ENCODE assay signal across 19 cellular contexts in genomic region chr16:86640265-86640843, GRCh38.
DNase-seq lines count a peak whose midpoint lies in the region; ATAC-seq and TF ChIP-seq lines count a peak whose summit lies in the region.
"Had no signal": no experiment of that assay in that cellular context is flagged by ENCODE, and none has a peak within 500 bp of the region (broad histone marks: within the 10 kb centered on the region; RNA-seq: fewer than 3 reads in every experiment).

No MANE protein-coding gene starts in this region.

- no peaks in the 10 kb centered on the region for H3K9me3 ChIP-seq in right cardiac atrium (ENCODE audit: control insufficient read depth, low read length)
- H3K9me3 ChIP-seq in RWPE2 (ENCODE audit: severe bottlenecking): no peaks in the 10 kb centered on the region
- H3K9me3 ChIP-seq in skeletal muscle tissue (ENCODE audit: control insufficient read depth in 3 of 3, low read length in 3 of 3): no peaks in the 10 kb centered on the region
- no peaks in the 10 kb centered on the region for H3K9me3 ChIP-seq in effector memory CD4-positive, alpha-beta T cell (ENCODE audit: control insufficient read depth, low read length)

- no peak for TF ChIP-seq CTCF in RWPE2 (IDR thresholded peaks at IDR 0.05; ENCODE audit: poor library complexity, severe bottlenecking)
- no peak for TF ChIP-seq CTCF in GM13976 (IDR thresholded peaks at IDR 0.05; ENCODE audit: borderline replicate concordance, control extremely low read depth, extremely low read depth, insufficient read depth, missing control alignments)

- intact Hi-C loops in Right ventricle myocardium superior (cut with DNase I): no loop called here
- intact Hi-C loops in right cardiac atrium (cut with DNase I): no loop called here
- intact Hi-C loops in left ventricle myocardium superior (cut with micrococcal nuclease): no loop called here

- DNase-seq in Right ventricle myocardium superior: no peak
- no peak for DNase-seq in right cardiac atrium
- DNase-seq in RWPE2 (ENCODE audit: low spot score): peak; percentile 30
- DNase-seq in left ventricle myocardium superior: no peak
- no peak for DNase-seq in NCI-H774 (lab: John Stamatoyannopoulos, UW)
- DNase-seq in GM13976 (ENCODE audit: low spot score): no peak
- no peak for DNase-seq in effector memory CD4-positive, alpha-beta T cell
- DNase-seq: 8988T; C1 segment of cervical spinal cord; CD4-positive, CD25-positive, alpha-beta regulatory T cell; CD8-positive, alpha-beta memory T cell; COR-L47; DMS 273 treated with DMSO at 0.1 percent for 48 hours; DMS53; DND-41; EL; H9; IMR-90 had no signal

- in situ Hi-C loops in GM13976 (cut with MboI; ENCODE audit: low sequenced_read_pairs, unreplicated experiment): no loop called here

- H3K9ac ChIP-seq in skeletal muscle tissue (ENCODE audit: low read depth in 1 of 3, low read length in 3 of 3): no peak overlapping the region

- H3K36me3 ChIP-seq in RWPE2 (ENCODE audit: low read depth) (no peaks in the 10 kb centered on the region), skeletal muscle tissue (ENCODE audit: control insufficient read depth in 3 of 3, insufficient read depth in 3 of 3, low read length in 3 of 3) (no peaks in the 10 kb centered on the region)
- no peaks in the 10 kb centered on the region for H3K36me3 ChIP-seq in effector memory CD4-positive, alpha-beta T cell (ENCODE audit: control insufficient read depth, insufficient read depth, low read length)

- WGBS in right cardiac atrium: 73% methylated on average over 13 of the region's 13 CpGs

- H3K27ac ChIP-seq in right cardiac atrium (ENCODE audit: low read length) (no peak overlapping the region), RWPE2 (ENCODE audit: poor library complexity, severe bottlenecking) (no peak overlapping the region), skeletal muscle tissue (ENCODE audit: low read depth, low read length) (peak overlapping the region; percentile 45)
- H3K27ac ChIP-seq in effector memory CD4-positive, alpha-beta T cell (ENCODE audit: insufficient read depth, low read length, poor library complexity, severe bottlenecking): no peak overlapping the region

- H3K4me1 ChIP-seq in right cardiac atrium (ENCODE audit: control insufficient read depth, insufficient read depth, low read length): no peaks in the 10 kb centered on the region
- H3K4me1 ChIP-seq in RWPE2 (ENCODE audit: insufficient read depth, poor library complexity, severe bottlenecking): no peaks in the 10 kb centered on the region
- no peaks in the 10 kb centered on the region for H3K4me1 ChIP-seq in skeletal muscle tissue (ENCODE audit: control insufficient read depth in 3 of 3, insufficient read depth in 3 of 3, low read length in 3 of 3)
- no peaks in the 10 kb centered on the region for H3K4me1 ChIP-seq in effector memory CD4-positive, alpha-beta T cell (ENCODE audit: control insufficient read depth, insufficient read depth, low read length, poor library complexity, severe bottlenecking)

- ATAC-seq in Right ventricle myocardium superior (ENCODE audit: poor library complexity) (peak; percentile 31), right cardiac atrium (no peak), RWPE2 (ENCODE audit: low read depth) (no peak), left ventricle myocardium superior (peak; percentile 70)

- H3K27me3 ChIP-seq in right cardiac atrium (ENCODE audit: control insufficient read depth, insufficient read depth) (no peaks in the 10 kb centered on the region), RWPE2 (ENCODE audit: insufficient read depth, poor library complexity, severe bottlenecking) (no peaks in the 10 kb centered on the region), skeletal muscle tissue (ENCODE audit: control insufficient read depth in 3 of 3, insufficient read depth in 3 of 3, low read length in 3 of 3) (peaks cover 7 to 24% (median 13%) of the 10 kb centered on the region in 3 donors)
- H3K27me3 ChIP-seq in effector memory CD4-positive, alpha-beta T cell (replicated peaks; ENCODE audit: control insufficient read depth, insufficient read depth, low read length, poor library complexity, severe bottlenecking): no peaks in the 10 kb centered on the region

- no peak overlapping the region for H3K4me3 ChIP-seq in right cardiac atrium (ENCODE audit: low read length)
- H3K4me3 ChIP-seq in RWPE2 (ENCODE audit: severe bottlenecking): no peak overlapping the region
- H3K4me3 ChIP-seq in skeletal muscle tissue (ENCODE audit: low read length in 3 of 3): no peak overlapping the region
- H3K4me3 ChIP-seq in effector memory CD4-positive, alpha-beta T cell (ENCODE audit: insufficient read depth, low read depth, low read length, poor library complexity, severe bottlenecking): no peak overlapping the region

Comparison
In these comparisons a context has a peak if more than half of its experiments do, and no peak if none do; other contexts are left out.
1. ATAC-seq: peak in Right ventricle myocardium superior (single experiment) and left ventricle myocardium superior (single experiment); none in right cardiac atrium (0 of 2) and RWPE2 (single experiment).